ENCODE assay signal across 8 cellular contexts in genomic region chr2:9800975-9801723, GRCh38. TPM values are rescaled to one million over a fixed set of nuclear protein-coding genes. Genes with fewer than 3 reads are reported as not detected.
DNase-seq lines count a peak whose midpoint lies in the region; ATAC-seq, FAIRE-seq and TF ChIP-seq lines count a peak whose summit lies in the region.

No MANE protein-coding gene starts in this region.

- H3K18ac ChIP-seq in mesenchymal stem cell (ENCODE audit: low read depth in 1 of 2, low read length in 2 of 2) = peak overlapping the region; percentile 25 to 92

- no peaks in the 10 kb centered on the region for H4K20me1 ChIP-seq in BLaER1

- peaks cover 79% of the 10 kb centered on the region for H3K4me1 ChIP-seq in BLaER1
- H3K4me1 ChIP-seq in mesenchymal stem cell (ENCODE audit: control insufficient read depth, insufficient read depth, low read depth, low read length) = peaks cover 30% of the 10 kb centered on the region

- peak; percentile 80 for DNase-seq in NB4 (ENCODE audit: low read depth)
- peak; percentile 27 for DNase-seq in activated gamma-delta T cell treated with Interleukin-2 at 50 U/mL for 16 hours
- peak; percentile 55 for DNase-seq in mesenchymal stem cell
- DNase-seq in urothelium cell line (ENCODE audit: low spot score) = peak; percentile 79
- DNase-seq in NCI-H2227 (lab: John Stamatoyannopoulos, UW; ENCODE audit: unreplicated experiment) = no peak
- no peak for DNase-seq in NK-92 treated with Interleukin-12 subunit alpha and Interleukin-12 subunit beta, amount 100 ng/mL, for 24 hours (lab: John Stamatoyannopoulos, UW)

- TF ChIP-seq CTCF in NB4 (IDR thresholded peaks at IDR 0.05; ENCODE audit: low read depth, low read length) = no peak

- no peak for TF ChIP-seq POLR2A in NB4 (IDR thresholded peaks at IDR 0.05; ENCODE audit: extremely low read depth, insufficient read length)

- H3K9me3 ChIP-seq in BLaER1 (no peaks in the 10 kb centered on the region), mesenchymal stem cell (ENCODE audit: control insufficient read depth, low read length) (no peaks in the 10 kb centered on the region)

- H2BK120ac ChIP-seq in mesenchymal stem cell (ENCODE audit: low read depth, low read length) = peak overlapping the region; percentile 54

- peak overlapping the region; percentile 27 to 90 for H3K4ac ChIP-seq in mesenchymal stem cell (ENCODE audit: low read depth in 1 of 2, low read length in 2 of 2)

- no peak overlapping the region for H3K23ac ChIP-seq in mesenchymal stem cell (ENCODE audit: low read length in 2 of 2)

- FAIRE-seq in urothelium cell line (lab: Jason Lieb, UNC) = peak; percentile 52

- H3K79me1 ChIP-seq in mesenchymal stem cell (replicated peaks; ENCODE audit: low read length, poor library complexity, severe bottlenecking) = no peaks in the 10 kb centered on the region

- H3K4me2 ChIP-seq in BLaER1 = peak overlapping the region; percentile 91
- H3K4me2 ChIP-seq in mesenchymal stem cell (ENCODE audit: low read length, poor library complexity, severe bottlenecking) = no peak overlapping the region

- peak overlapping the region in 1 of 2 experiments; percentile 86 for H3K14ac ChIP-seq in mesenchymal stem cell (ENCODE audit: low read length in 2 of 2)

- H2AK5ac ChIP-seq in mesenchymal stem cell (ENCODE audit: low read length, severe bottlenecking) = peak overlapping the region; percentile 6

- peak overlapping the region; percentile 28 for H4K91ac ChIP-seq in mesenchymal stem cell (ENCODE audit: low read length)

- H4K8ac ChIP-seq in mesenchymal stem cell (ENCODE audit: low read length) = peak overlapping the region; percentile 33

- peak overlapping the region; percentile 9 for H2BK15ac ChIP-seq in mesenchymal stem cell (ENCODE audit: low read depth, poor library complexity, severe bottlenecking)

- H3K9ac ChIP-seq in BLaER1 (peak overlapping the region; percentile 39), mesenchymal stem cell (ENCODE audit: low read length) (peak overlapping the region; percentile 77)

- H2AFZ ChIP-seq in mesenchymal stem cell (ENCODE audit: low read depth, low read length) = peak overlapping the region; percentile 56

- H3K27ac ChIP-seq in BLaER1 = peak overlapping the region; percentile 66
- peak overlapping the region; percentile 76 for H3K27ac ChIP-seq in mesenchymal stem cell (ENCODE audit: low read length, poor library complexity, severe bottlenecking)

- H2BK5ac ChIP-seq in mesenchymal stem cell (ENCODE audit: low read depth, low read length, poor library complexity, severe bottlenecking) = no peak overlapping the region

- H3K4me3 ChIP-seq in BLaER1 (peak overlapping the region; percentile 34), NB4 (ENCODE audit: low read depth, low read length) (no peak overlapping the region), mesenchymal stem cell (ENCODE audit: insufficient read depth in 1 of 2, low read depth in 1 of 2, low read length in 2 of 2) (peak overlapping the region in 1 of 2 experiments; percentile 10)

- 64% methylated on average over 25 of the region's 25 CpGs for WGBS in mesenchymal stem cell

- H3K36me3 ChIP-seq in BLaER1 (no peaks in the 10 kb centered on the region), mesenchymal stem cell (ENCODE audit: control insufficient read depth in 1 of 2, insufficient read depth in 2 of 2, low read depth in 1 of 2, low read length in 2 of 2) (no peaks in the 10 kb centered on the region)

- H2BK12ac ChIP-seq in mesenchymal stem cell (ENCODE audit: low read length in 2 of 2) = peak overlapping the region; percentile 65 to 97

- H3K27me3 ChIP-seq in BLaER1 = no peaks in the 10 kb centered on the region
- H3K27me3 ChIP-seq in mesenchymal stem cell (ENCODE audit: control insufficient read depth in 1 of 2, insufficient read depth in 1 of 2, low read length in 2 of 2) = no peaks in the 10 kb centered on the region

- no peak for ATAC-seq in HG03442 (IDR thresholded peaks at IDR 0.05; ENCODE audit: unreplicated experiment)

RNA-seq across cellular contexts. Expression of gene TAF1B, which starts 42.1 kb away (rescaled TPM):
- polyA plus RNA-seq in mesenchymal stem cell (2013, experiment 1 of 2) = 12.1 TPM
- polyA plus RNA-seq in mesenchymal stem cell (2013, experiment 2 of 2) = 12.5 TPM

Comparison
In these comparisons a context has a peak if more than half of its experiments do, and no peak if none do; other contexts are left out.
1. DNase-seq: peak in NB4 (single experiment), activated gamma-delta T cell treated with Interleukin-2 at 50 U/mL for 16 hours (single experiment), mesenchymal stem cell (single experiment) and urothelium cell line (single experiment); none in NCI-H2227 (single experiment) and NK-92 treated with Interleukin-12 subunit alpha and Interleukin-12 subunit beta, amount 100 ng/mL, for 24 hours (single experiment).